Comparison of ENCODE assay signal across 8 cellular contexts in the genomic region with DNA sequence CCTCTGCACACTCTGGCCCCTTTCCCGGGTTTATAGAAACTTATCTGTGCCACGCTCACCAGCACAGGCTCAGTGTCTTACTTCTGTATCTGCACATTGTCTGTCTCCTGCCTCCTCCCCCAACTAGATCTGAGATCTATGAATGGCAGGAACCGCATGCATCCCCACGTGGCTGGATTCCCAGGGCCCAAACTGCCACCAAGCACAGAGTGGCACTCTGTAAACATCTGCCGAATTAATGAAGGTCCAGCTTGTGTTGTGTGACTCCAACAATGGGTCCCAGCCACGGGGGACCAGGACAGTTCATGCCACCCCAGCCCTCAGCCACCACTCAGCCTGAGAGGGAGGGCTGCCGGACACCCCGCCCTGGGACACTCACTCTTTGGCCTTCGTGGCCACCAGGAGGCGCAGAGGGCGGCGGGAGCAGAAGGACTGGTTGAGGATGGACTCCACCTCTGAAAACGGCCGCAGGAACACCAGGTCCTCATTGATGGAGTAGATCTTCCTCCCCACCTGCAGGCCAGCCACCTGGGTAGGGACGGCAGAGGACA.
DNase-seq lines count a peak whose midpoint lies in the region; ATAC-seq and TF ChIP-seq lines count a peak whose summit lies in the region.

No MANE protein-coding gene starts in this region.

- intact Hi-C loops in left colon (cut with DNase I, micrococcal nuclease), result loop anchor here (2.0 to 5.0 kb wide), 2 partner anchors 248 to 251 kb away; no protein-coding TSS in a partner anchor

- peak in 13 of 14 donors; percentile 28 to 95 (median 88) for DNase-seq in C1 segment of cervical spinal cord (lab: John Stamatoyannopoulos, UW)
- peak; percentile 68 for DNase-seq in HEK293T (ENCODE audit: extremely low spot score)
- peak in 55 of 56 donors; percentile 57 to 98 (median 89) for DNase-seq in amygdala (lab: John Stamatoyannopoulos, UW)
- DNase-seq in lung microvascular endothelial cell (ENCODE audit: low read depth in 2 of 2), result peak; percentile 15 to 21
- DNase-seq in germinal center (ENCODE audit: low spot score), result no peak
- no peak for DNase-seq in cerebellar nuclear complex (lab: John Stamatoyannopoulos, UW)
- DNase-seq in left colon, result no peak

- POLR2A ChIA-PET in HEK293T (lab: Yijun Ruan, JAX), result no interaction called here

- CTCF ChIA-PET in HEK293T (lab: Yijun Ruan, JAX), result interaction anchor here (0.6 to 1.4 kb wide), 9 partner anchors 11 to 580 kb away, joined by 3 to 26 read pairs (median 3); no protein-coding TSS in a partner anchor

- ATAC-seq in GM21381 (IDR thresholded peaks at IDR 0.05; ENCODE audit: unreplicated experiment), result no peak
- ATAC-seq in left colon, result no peak

TF ChIP-seq in HEK293T, 16 proteins besides CTCF, POLR2A, EP300 and RAD21:
- TF ChIP-seq L3MBTL2 (conservative IDR thresholded peaks at IDR 0.05) (no peak), HDGF (IDR thresholded peaks at IDR 0.05; ENCODE audit: borderline replicate concordance) (no peak), LEF1 (IDR thresholded peaks at IDR 0.05; ENCODE audit: borderline replicate concordance) (no peak), SUZ12 (IDR thresholded peaks at IDR 0.05) (no peak), SP1 (IDR thresholded peaks at IDR 0.05) (no peak), FOXK2 (IDR thresholded peaks at IDR 0.05) (no peak), CTBP1 (IDR thresholded peaks at IDR 0.05; ENCODE audit: borderline replicate concordance) (no peak), NFRKB (IDR thresholded peaks at IDR 0.05) (no peak), ZNF384 (IDR thresholded peaks at IDR 0.05) (no peak), FOXA1 (IDR thresholded peaks at IDR 0.05) (no peak), FOXM1 (IDR thresholded peaks at IDR 0.05; ENCODE audit: borderline replicate concordance) (no peak)
- TF ChIP-seq, protein P1, sequence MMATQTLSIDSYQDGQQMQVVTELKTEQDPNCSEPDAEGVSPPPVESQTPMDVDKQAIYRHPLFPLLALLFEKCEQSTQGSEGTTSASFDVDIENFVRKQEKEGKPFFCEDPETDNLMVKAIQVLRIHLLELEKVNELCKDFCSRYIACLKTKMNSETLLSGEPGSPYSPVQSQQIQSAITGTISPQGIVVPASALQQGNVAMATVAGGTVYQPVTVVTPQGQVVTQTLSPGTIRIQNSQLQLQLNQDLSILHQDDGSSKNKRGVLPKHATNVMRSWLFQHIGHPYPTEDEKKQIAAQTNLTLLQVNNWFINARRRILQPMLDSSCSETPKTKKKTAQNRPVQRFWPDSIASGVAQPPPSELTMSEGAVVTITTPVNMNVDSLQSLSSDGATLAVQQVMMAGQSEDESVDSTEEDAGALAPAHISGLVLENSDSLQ (IDR thresholded peaks at IDR 0.05), result no peak

Comparison
In these comparisons a context has a peak if more than half of its experiments do, and no peak if none do; other contexts are left out.
1. DNase-seq: peak in C1 segment of cervical spinal cord (13 of 14), HEK293T (single experiment), amygdala (55 of 56) and lung microvascular endothelial cell (2 of 2); none in germinal center (single experiment), cerebellar nuclear complex (0 of 2) and left colon (0 of 2).